7 cellular contexts compared by ENCODE assay signal in the genomic region with DNA sequence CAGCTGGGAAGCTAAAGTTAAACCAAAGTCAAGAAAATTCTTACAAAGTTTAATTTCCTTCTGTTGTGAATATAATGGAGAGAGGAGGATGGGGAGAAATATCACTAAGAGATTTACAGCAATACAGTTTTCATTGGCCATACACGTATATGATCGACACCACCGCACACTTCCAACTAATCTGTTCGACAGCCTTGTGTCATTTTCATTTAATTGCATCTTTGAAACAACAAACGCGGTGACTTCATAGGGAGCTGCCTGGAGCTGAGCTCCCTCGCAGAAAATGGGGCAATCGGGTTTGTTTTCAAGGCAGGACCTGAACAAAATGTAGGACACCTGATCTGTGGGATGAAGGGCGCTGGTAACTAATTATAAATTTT. TPM values are rescaled to one million over a fixed set of nuclear protein-coding genes. Genes with fewer than 3 reads are reported as not detected.
A peak's percentile ranks its signal among the peaks of the same experiment; 100 is the strongest.
DNase-seq lines count a peak whose midpoint lies in the region; ATAC-seq, FAIRE-seq and TF ChIP-seq lines count a peak whose summit lies in the region.

No MANE protein-coding gene starts in this region.

- H2AFZ ChIP-seq in GM23248 (peak overlapping the region; percentile 96), H1 (ENCODE audit: low read length) (no peak overlapping the region)

- H2BK15ac ChIP-seq in H1 (ENCODE audit: low read length): no peak overlapping the region

- no peaks in the 10 kb centered on the region for H3K36me3 ChIP-seq in GM23248 (ENCODE audit: low read depth)
- H3K36me3 ChIP-seq in Panc1 (ENCODE audit: control insufficient read depth, insufficient read depth, low read length): no peaks in the 10 kb centered on the region; the same call in 1 of the 2 replicates
- H3K36me3 ChIP-seq in H1 (ENCODE audit: control insufficient read depth in 2 of 4, insufficient read depth in 4 of 4, low read length in 3 of 4): no peaks in the 10 kb centered on the region

- H3K4me1 ChIP-seq in GM23248 (ENCODE audit: insufficient read depth) (peaks cover 34% of the 10 kb centered on the region), Panc1 (ENCODE audit: control insufficient read depth, insufficient read depth, low read length) (peaks cover 10% of the 10 kb centered on the region), H1 (replicated peaks in 1 of 4; ENCODE audit: control insufficient read depth in 3 of 4, insufficient read depth in 4 of 4, low read length in 3 of 4) (peaks cover 3 to 9% (median 5%) of the 10 kb centered on the region in 4 experiments; a peak in 4 of 7 replicates)

- H3K23me2 ChIP-seq in H1 (ENCODE audit: low read depth, low read length): peaks cover 8% of the 10 kb centered on the region

- H3K23ac ChIP-seq in H1 (ENCODE audit: insufficient read length): no peak overlapping the region

- no peaks in the 10 kb centered on the region for H3K79me1 ChIP-seq in H1 (ENCODE audit: low read depth, low read length)

- peaks cover 8 to 13% of the 10 kb centered on the region in 2 donors for H3K4me1 Mint-ChIP-seq in natural killer cell treated with Interleukin-12 subunit alpha and Interleukin-12 subunit beta and Interleukin-15 and Interleukin-18, amount 100 ng/mL, for 72 hours (ENCODE audit: low read depth in 2 of 2)

- TF ChIP-seq CTCF in Panc1 (IDR thresholded peaks at IDR 0.05) (no peak), H1 (IDR thresholded peaks at IDR 0.05; ENCODE audit: control extremely low read depth in 1 of 3, insufficient read depth in 1 of 3, low read depth in 1 of 3, low read length in 3 of 3) (no peak)

- H3K9me2 ChIP-seq in GM23248 (ENCODE audit: insufficient read depth): no peaks in the 10 kb centered on the region

- H3K27me3 ChIP-seq in GM23248 (replicated peaks; ENCODE audit: insufficient read depth) (no peaks in the 10 kb centered on the region), Panc1 (ENCODE audit: control insufficient read depth, insufficient read depth, low read length) (no peaks in the 10 kb centered on the region), H1 (replicated peaks in 1 of 4; ENCODE audit: control insufficient read depth in 3 of 4, extremely low read depth in 1 of 4, insufficient read depth in 3 of 4, low read length in 3 of 4) (no peaks in the 10 kb centered on the region)

- H3K4me3 ChIP-seq in GM23248: peak overlapping the region; percentile 98
- H3K4me3 ChIP-seq in Panc1 (ENCODE audit: low read depth in 2 of 2, low read length in 2 of 2): peak overlapping the region; percentile 84
- peak overlapping the region; percentile 87 to 99 (median 96) for H3K4me3 ChIP-seq in H1 (ENCODE audit: extremely low read depth in 1 of 4, insufficient read depth in 2 of 4, low read depth in 3 of 4, low read length in 4 of 4)

- peak overlapping the region; percentile 97 for H3K4me2 ChIP-seq in GM23248 (ENCODE audit: unreplicated experiment)
- peak overlapping the region; percentile 57 to 70 for H3K4me2 ChIP-seq in H1 (ENCODE audit: insufficient read depth in 1 of 2, low read depth in 2 of 2, low read length in 2 of 2)

- in situ Hi-C loops in GM23248 (cut with MboI) (no loop called here), Panc1 (cut with HindIII; ENCODE audit: low pct_unique_long_range_greater_than_20kb, low sequenced_read_pairs) (no loop called here)

- no peak overlapping the region for H4K91ac ChIP-seq in H1 (replicated peaks; ENCODE audit: insufficient read length, low read length)

- H3K27ac Mint-ChIP-seq in natural killer cell treated with Interleukin-12 subunit alpha and Interleukin-12 subunit beta and Interleukin-15 and Interleukin-18, amount 100 ng/mL, for 72 hours: no peak overlapping the region

- ATAC-seq in Panc1 (no peak), HG03139 (IDR thresholded peaks at IDR 0.05; ENCODE audit: unreplicated experiment) (no peak), GM19324 (IDR thresholded peaks at IDR 0.05; ENCODE audit: low FRiP score, unreplicated experiment) (no peak)
- ATAC-seq in natural killer cell treated with Interleukin-12 subunit alpha and Interleukin-12 subunit beta and Interleukin-15 and Interleukin-18, amount 100 ng/mL, for 72 hours: no peak

- no peaks in the 10 kb centered on the region for H3K36me3 Mint-ChIP-seq in natural killer cell treated with Interleukin-12 subunit alpha and Interleukin-12 subunit beta and Interleukin-15 and Interleukin-18, amount 100 ng/mL, for 72 hours

- H3K14ac ChIP-seq in H1 (ENCODE audit: insufficient read length): no peak overlapping the region

- WGBS in GM23248 (ENCODE audit: low coverage in 1 of 2, low lambda C conversion rate in 2 of 2, missing lambda C conversion rate in 2 of 2), 2 experiments: 0% methylated on average over 9 of the region's 9 CpGs
- 5% methylated on average over 9 of the region's 9 CpGs; no CpG with 5 or more reads in 1 of the 2 experiments for WGBS in H1 (ENCODE audit: extremely low coverage in 1 of 2, insufficient coverage in 1 of 2, insufficient read length in 1 of 2, insufficient replicate concordance in 2 of 2, low coverage in 1 of 2, low lambda C conversion rate in 2 of 2, missing lambda C conversion rate in 1 of 2), 2 experiments

- no peak for FAIRE-seq in H1 (lab: Jason Lieb, UNC)

- POLR2A ChIA-PET in Panc1 (lab: Charles Lee) (no interaction called here), H1 (lab: Charles Lee; ENCODE audit: partially characterized antibody) (interaction anchor here (0.9 to 2.6 kb wide), 7 partner anchors 9 to 113 kb away, joined by 3 to 10 read pairs (median 3); no protein-coding TSS in a partner anchor)

- H3K9me3 ChIP-seq in GM23248 (ENCODE audit: low read depth): no peaks in the 10 kb centered on the region
- H3K9me3 ChIP-seq in Panc1 (ENCODE audit: control insufficient read depth, insufficient read depth, low read depth, low read length): no peaks in the 10 kb centered on the region
- H3K9me3 ChIP-seq in H1 (ENCODE audit: insufficient read depth in 2 of 2, low read depth in 1 of 2, low read length in 1 of 2): no peaks in the 10 kb centered on the region

- H4K5ac ChIP-seq in H1 (ENCODE audit: insufficient read length, low read depth, low read length): no peak overlapping the region

- H3K27ac ChIP-seq in GM23248: peak overlapping the region; percentile 96
- H3K27ac ChIP-seq in Panc1 (ENCODE audit: low read length): peak overlapping the region; percentile 73
- H3K27ac ChIP-seq in H1 (ENCODE audit: low read depth, low read length): no peak overlapping the region

- H3K9ac ChIP-seq in GM23248: peak overlapping the region; percentile 96
- H3K9ac ChIP-seq in H1 (replicated peaks in 1 of 4; ENCODE audit: extremely low read depth in 1 of 4, low read depth in 3 of 4, low read length in 3 of 4): peak overlapping the region; percentile 57 to 87 (median 84); a peak in 5 of 7 replicates

- no peak overlapping the region; the same call in 1 of the 2 replicates for H3K18ac ChIP-seq in H1 (ENCODE audit: extremely low read depth, low read length)

- no peak overlapping the region for H2BK20ac ChIP-seq in H1 (ENCODE audit: low read length)

- H3K27me3 Mint-ChIP-seq in natural killer cell treated with Interleukin-12 subunit alpha and Interleukin-12 subunit beta and Interleukin-15 and Interleukin-18, amount 100 ng/mL, for 72 hours: peaks cover 28 to 30% of the 10 kb centered on the region in 2 donors

- H4K20me1 ChIP-seq in GM23248 (ENCODE audit: insufficient read depth) (no peaks in the 10 kb centered on the region), H1 (replicated peaks in 1 of 2; ENCODE audit: control insufficient read depth in 1 of 2, insufficient read depth in 2 of 2, low read length in 2 of 2) (peaks cover 2 to 3% of the 10 kb centered on the region in 2 experiments)

- no peaks in the 10 kb centered on the region for H3K9me3 Mint-ChIP-seq in natural killer cell treated with Interleukin-12 subunit alpha and Interleukin-12 subunit beta and Interleukin-15 and Interleukin-18, amount 100 ng/mL, for 72 hours

- no peak overlapping the region for H4K8ac ChIP-seq in H1 (ENCODE audit: extremely low read depth, insufficient read depth, low read length)

- H3K79me2 ChIP-seq in GM23248 (ENCODE audit: insufficient read depth) (peaks cover 47% of the 10 kb centered on the region), H1 (ENCODE audit: control insufficient read depth in 1 of 2, insufficient read depth in 2 of 2, low read length in 2 of 2) (peaks cover 3 to 54% of the 10 kb centered on the region in 2 experiments; a peak in 3 of 4 replicates)

- H3K56ac ChIP-seq in H1 (replicated peaks; ENCODE audit: insufficient read length, low read depth, low read length): no peak overlapping the region

- no peak overlapping the region for H2BK5ac ChIP-seq in H1 (ENCODE audit: low read depth, low read length)

- H2AK5ac ChIP-seq in H1 (ENCODE audit: low read depth, low read length): no peak overlapping the region

- no peak for TF ChIP-seq POLR2A in H1 (IDR thresholded peaks at IDR 0.05; ENCODE audit: control extremely low read depth in 1 of 2, low read depth in 2 of 2, low read length in 2 of 2)

- peaks cover 30% of the 10 kb centered on the region for H3F3A ChIP-seq in GM23248 (ENCODE audit: insufficient read depth)

- BruUV-seq in Panc1 (replicated peaks; lab: Mats Ljungman, UMichigan): no TSS peak

- CTCF ChIA-PET in Panc1 (lab: Charles Lee): no interaction called here
- CTCF ChIA-PET in H1 (lab: Charles Lee; ENCODE audit: partially characterized antibody): interaction anchor here (0.6 to 3.1 kb wide), 5 partner anchors 9 to 226 kb away, joined by 3 to 19 read pairs (median 3); no protein-coding TSS in a partner anchor

- H2BK120ac ChIP-seq in H1 (replicated peaks; ENCODE audit: low read depth, low read length): no peak overlapping the region

- no peak overlapping the region for H3K4ac ChIP-seq in H1 (replicated peaks; ENCODE audit: insufficient read length, low read depth, low read length)

- intact Hi-C loops in Panc1 (cut with micrococcal nuclease; ENCODE audit: unreplicated experiment): no loop called here

- no peak overlapping the region for H2BK12ac ChIP-seq in H1 (ENCODE audit: low read depth, low read length)

- TF ChIP-seq RAD21 in H1 (IDR thresholded peaks at IDR 0.05 in 1 of 2, conservative IDR thresholded peaks at IDR 0.05 in 1 of 2; ENCODE audit: low read depth in 2 of 2, low read length in 2 of 2): no peak

- peak overlapping the region; percentile 70 for H3K4me3 Mint-ChIP-seq in natural killer cell treated with Interleukin-12 subunit alpha and Interleukin-12 subunit beta and Interleukin-15 and Interleukin-18, amount 100 ng/mL, for 72 hours

- TF ChIP-seq EP300 in H1 (IDR thresholded peaks at IDR 0.05; ENCODE audit: borderline replicate concordance in 1 of 2, low read depth in 2 of 2, low read length in 2 of 2): no peak

- DNase-seq in GM23248 (peak; percentile 78), Panc1 (ENCODE audit: low read depth, low spot score) (no peak), H1 (ENCODE audit: low read depth in 1 of 2, low spot score in 2 of 2) (no peak), UCSD-AML1 (lab: John Stamatoyannopoulos, UW; ENCODE audit: unreplicated experiment) (no peak)
- DNase-seq in natural killer cell treated with Interleukin-12 subunit alpha and Interleukin-12 subunit beta and Interleukin-15 and Interleukin-18, amount 100 ng/mL, for 72 hours (ENCODE audit: low spot score): no peak

RNA-seq across cellular contexts. Expression of a gene that starts 1.3 kb away (rescaled TPM):
- total RNA-seq in GM23248 (2014; rRNA removed; shearing (Covaris generic)): 42.7 and 43.2 TPM in 2 replicates
- polyA plus RNA-seq in GM23248 (2016; fragmentation: Nextera tagmentation; extraction: Ambion mirVana) (11.6 and 13.0 TPM in 2 replicates), H1 (2011; rRNA removed) (11.5 and 12.7 TPM in 2 replicates)
- total RNA-seq in Panc1 (2021; ENCODE audit: unreplicated experiment): 12.5 TPM
- polyA plus RNA-seq in Panc1 (2012; ENCODE audit: insufficient read length): 6.6 TPM
- 54.3 and 57.9 TPM in 2 replicates for total RNA-seq in H1 (2021; fragmentation: NEBNext Ultra II Directional; extraction: Animal tissue kit (Norgen Biotek cat#: 25700))
- polyA plus RNA-seq in H1 (2011; cell fraction: cytosol; rRNA removed): 16.8 TPM
- polyA plus RNA-seq in H1 (2011; cell fraction: nucleus; rRNA removed): 13.2 TPM
- 22.7 to 54.1 TPM (median 30.1 TPM) in 4 replicates for polyA plus RNA-seq in H1 (2012, experiment 1 of 2)
- 1.4 TPM for polyA plus RNA-seq in H1 (2012, experiment 2 of 2)
- polyA plus RNA-seq in H1 (2013, experiment 1 of 2): 22.4 TPM
- 22.6 TPM for polyA plus RNA-seq in H1 (2013, experiment 2 of 2)
- polyA minus RNA-seq in H1 (2011; rRNA and poly(A)+ RNA removed): 46.5 and 58.1 TPM in 2 replicates
- 37.4 TPM for polyA minus RNA-seq in H1 (2011; cell fraction: cytosol; rRNA and poly(A)+ RNA removed)
- 98.7 TPM for polyA minus RNA-seq in H1 (2011; cell fraction: nucleus; rRNA and poly(A)+ RNA removed)
- 1 to 10 TPM; 1.5 to 2.1 TPM for total RNA-seq in natural killer cell treated with Interleukin-12 subunit alpha and Interleukin-12 subunit beta and Interleukin-15 and Interleukin-18, amount 100 ng/mL, for 72 hours
